ENCODE assay signal across 15 cellular contexts in genomic region chr5:160071521-160072299, GRCh38. TPM values are rescaled to one million over a fixed set of nuclear protein-coding genes. Genes with fewer than 3 reads are reported as not detected.
DNase-seq lines count a peak whose midpoint lies in the region; ATAC-seq, FAIRE-seq and TF ChIP-seq lines count a peak whose summit lies in the region.
"Had no signal": no experiment of that assay in that cellular context is flagged by ENCODE, and none has a peak within 500 bp of the region (broad histone marks: within the 10 kb centered on the region; RNA-seq: fewer than 3 reads in every experiment).

No MANE protein-coding gene starts in this region.

- DNase-seq in globus pallidus (ENCODE audit: low spot score) (peak; percentile 31), mucosa of descending colon (no peak), D721Med (ENCODE audit: insufficient read length, low spot score) (no peak), HTR-8/SVneo (ENCODE audit: insufficient read length, low spot score) (no peak), NCI-H526 (lab: John Stamatoyannopoulos, UW) (no peak)
- no peak for DNase-seq in activated CD4-positive, alpha-beta T cell treated with anti-CD3 and anti-CD28 coated beads for 4 hours
- DNase-seq: activated CD4-positive, alpha-beta T cell treated with anti-CD3 and anti-CD28 coated beads, Interleukin-2, amount 10 ng/mL, durations not matched to agents 7 days and 5 days; activated effector memory CD4-positive, alpha-beta T cell treated with Interleukin-2 at 50 U/mL for 16 hours; CD4-positive, CD25-positive, alpha-beta regulatory T cell; central memory CD4-positive, alpha-beta T cell; NCI-H748 treated with DMSO at 0.1 percent for 48 hours; stimulated activated CD4-positive, alpha-beta T cell treated with anti-CD3 and anti-CD28 coated beads, Interleukin-2, amount 100 ng/mL, for 48 hours had no signal

- H3K4me1 ChIP-seq in DOHH2 (ENCODE audit: control insufficient read depth, low read length) (peaks cover 14% of the 10 kb centered on the region), mucosa of descending colon (ENCODE audit: low read depth) (peaks cover 7% of the 10 kb centered on the region)

- TF ChIP-seq CTCF in DOHH2 (IDR thresholded peaks at IDR 0.05; ENCODE audit: low read depth, low read length, poor library complexity, severe bottlenecking) (no peak), mucosa of descending colon (IDR thresholded peaks at IDR 0.05) (no peak), D721Med (IDR thresholded peaks at IDR 0.05; ENCODE audit: insufficient read depth, missing control alignments) (no peak)

- no peak overlapping the region for H3K27ac ChIP-seq in DOHH2 (ENCODE audit: low read depth, low read length)

- H3K27me3 ChIP-seq in DOHH2 (ENCODE audit: control insufficient read depth, low read length) = no peaks in the 10 kb centered on the region

- FAIRE-seq in D721Med (lab: Jason Lieb, UNC) = no peak
- no peak for FAIRE-seq in HTR-8/SVneo (lab: Jason Lieb, UNC)
- FAIRE-seq: H1 had no signal

- intact Hi-C loops in mucosa of descending colon (cut with DNase I, micrococcal nuclease) = no loop called here

- H3F3A ChIP-seq in DOHH2 (ENCODE audit: control insufficient read depth, insufficient read depth) = no peaks in the 10 kb centered on the region

- peak overlapping the region; percentile 45 for H3K4me2 ChIP-seq in DOHH2 (ENCODE audit: low read length)

- H3K4me3 ChIP-seq in DOHH2 (ENCODE audit: low read length) = no peak overlapping the region
- no peak overlapping the region for H3K4me3 ChIP-seq in mucosa of descending colon

- H3K79me2 ChIP-seq in DOHH2 (ENCODE audit: control insufficient read depth, low read length) = no peaks in the 10 kb centered on the region

- ATAC-seq in mucosa of descending colon = peak; percentile 66

- no peaks in the 10 kb centered on the region for H4K20me1 ChIP-seq in DOHH2 (ENCODE audit: control insufficient read depth, insufficient read depth, low read depth, low read length)

- H3K9me3 ChIP-seq in DOHH2 (ENCODE audit: control insufficient read depth, insufficient read depth, low read length) (no peaks in the 10 kb centered on the region), mucosa of descending colon (no peaks in the 10 kb centered on the region)

- H3K36me3 ChIP-seq in DOHH2 (ENCODE audit: control insufficient read depth, low read length) (peaks cover 4% of the 10 kb centered on the region; the same call in 1 of the 2 replicates), mucosa of descending colon (ENCODE audit: low read depth) (no peaks in the 10 kb centered on the region)

- H3K9me2 ChIP-seq in DOHH2 (replicated peaks; ENCODE audit: control insufficient read depth, low read length) = no peaks in the 10 kb centered on the region

TF ChIP-seq in PFSK-1, 5 proteins besides CTCF, POLR2A, EP300 and RAD21:
- TF ChIP-seq SIN3A (IDR thresholded peaks at IDR 0.05; ENCODE audit: borderline replicate concordance, insufficient read depth, low read length) (peak; percentile 75; the same call in 1 of the 2 replicates), REST (IDR thresholded peaks at IDR 0.05; ENCODE audit: insufficient read depth in 1 of 2, low read depth in 2 of 2, low read length in 2 of 2) (peak in 1 of 2 experiments; percentile 51; a peak in 1 of 4 replicates), POLR2AphosphoS5 (IDR thresholded peaks at IDR 0.05; ENCODE audit: low read depth, low read length) (peak; percentile 47; the same call in 1 of the 2 replicates), FOXP2 (optimal IDR thresholded peaks at IDR 0.05; ENCODE audit: borderline replicate concordance, extremely low read depth, extremely low read length, insufficient read depth) (peak; percentile 61), TAF1 (IDR thresholded peaks at IDR 0.05; ENCODE audit: borderline replicate concordance, insufficient read depth, low read length) (no peak)

RNA-seq across cellular contexts. Expression of gene PWWP2A, which starts 47.5 kb away (rescaled TPM):
- 8.9 TPM for polyA plus RNA-seq in PFSK-1 (2012; ENCODE audit: insufficient read length, low read depth)
- 10 to 100 TPM; 37.6 to 52.8 (median 41.3) TPM for total RNA-seq in mucosa of descending colon
